In the genomic region with DNA sequence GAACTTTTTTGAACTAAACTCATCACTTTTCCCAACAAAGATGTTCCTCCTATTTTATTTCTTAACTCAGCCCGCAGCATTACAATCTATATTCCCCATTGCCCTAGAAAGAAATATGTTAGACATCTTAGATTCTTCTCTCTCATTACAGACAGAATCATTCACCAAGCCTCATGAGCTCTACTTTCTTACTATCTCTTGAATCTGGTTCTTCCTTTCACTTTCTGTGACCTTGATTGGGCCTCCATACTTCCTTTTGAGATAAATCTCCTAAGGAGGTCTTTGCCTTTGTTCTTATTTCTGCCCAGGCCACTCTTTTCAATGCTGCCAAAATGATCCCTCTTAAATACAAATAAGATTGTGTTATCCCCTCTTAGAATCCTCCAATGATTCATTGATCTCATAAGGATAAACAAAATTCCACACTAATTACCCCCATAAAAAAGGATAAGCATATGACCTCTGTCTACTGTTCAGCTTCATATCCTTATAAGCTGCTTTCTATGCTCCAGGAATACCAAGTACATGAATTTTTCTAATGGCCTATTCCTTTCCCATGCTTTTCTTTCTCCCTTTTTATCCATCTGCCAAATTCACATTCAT, we compare ENCODE assay signal across 1 cellular context.
TF ChIP-seq lines count a peak whose summit lies in the region.

No MANE protein-coding gene starts in this region.

TF ChIP-seq in GM12878, 131 proteins besides CTCF, POLR2A, EP300 and RAD21:
- TF ChIP-seq BCLAF1 (IDR thresholded peaks at IDR 0.05) (no peak), IKZF1 (conservative IDR thresholded peaks at IDR 0.05) (no peak), RUNX3 (IDR thresholded peaks at IDR 0.05; ENCODE audit: low read length) (no peak), BCL11A (IDR thresholded peaks at IDR 0.05; ENCODE audit: low read depth, low read length) (no peak)
- TF ChIP-seq, protein P1, sequence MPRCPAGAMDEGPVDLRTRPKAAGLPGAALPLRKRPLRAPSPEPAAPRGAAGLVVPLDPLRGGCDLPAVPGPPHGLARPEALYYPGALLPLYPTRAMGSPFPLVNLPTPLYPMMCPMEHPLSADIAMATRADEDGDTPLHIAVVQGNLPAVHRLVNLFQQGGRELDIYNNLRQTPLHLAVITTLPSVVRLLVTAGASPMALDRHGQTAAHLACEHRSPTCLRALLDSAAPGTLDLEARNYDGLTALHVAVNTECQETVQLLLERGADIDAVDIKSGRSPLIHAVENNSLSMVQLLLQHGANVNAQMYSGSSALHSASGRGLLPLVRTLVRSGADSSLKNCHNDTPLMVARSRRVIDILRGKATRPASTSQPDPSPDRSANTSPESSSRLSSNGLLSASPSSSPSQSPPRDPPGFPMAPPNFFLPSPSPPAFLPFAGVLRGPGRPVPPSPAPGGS (IDR thresholded peaks at IDR 0.05; ENCODE audit: borderline replicate concordance, insufficient read depth, low read depth, low read length, poor library complexity, severe bottlenecking) = no peak
